10 cellular contexts compared by ENCODE assay signal in the genomic region with DNA sequence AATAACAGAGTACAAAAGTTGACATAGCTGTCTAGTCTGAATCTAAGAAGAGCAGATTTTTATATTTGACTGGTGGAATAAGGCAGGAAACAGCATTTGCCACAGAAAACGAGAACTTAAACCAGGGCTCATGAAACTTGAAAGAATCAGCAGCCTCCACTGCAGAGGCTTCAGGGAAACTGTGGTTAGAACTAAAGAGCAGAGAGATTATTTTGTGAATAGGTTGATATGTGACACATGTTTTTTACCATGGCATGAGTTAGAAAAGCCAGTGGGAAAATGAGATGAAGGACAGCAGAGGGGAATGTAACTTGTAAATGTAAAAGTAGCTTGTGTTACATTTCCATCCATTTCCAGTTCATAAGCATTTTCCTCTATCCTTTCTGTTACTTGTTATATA.
DNase-seq lines count a peak whose midpoint lies in the region; ATAC-seq and TF ChIP-seq lines count a peak whose summit lies in the region.
"Had no signal": no experiment of that assay in that cellular context is flagged by ENCODE, and none has a peak within 500 bp of the region (broad histone marks: within the 10 kb centered on the region; RNA-seq: fewer than 3 reads in every experiment).

No MANE protein-coding gene starts in this region.

- no peak for TF ChIP-seq EP300 in tibial nerve (IDR thresholded peaks at IDR 0.05)

- BruUV-seq in MCF 10A (replicated peaks; lab: Mats Ljungman, UMichigan), result no TSS peak

- H3K27me3 Mint-ChIP-seq in CD8-positive, alpha-beta T cell (ENCODE audit: low read depth), result peaks cover 2% of the 10 kb centered on the region
- no peaks in the 10 kb centered on the region for H3K27me3 Mint-ChIP-seq in activated CD4-positive, alpha-beta T cell treated with anti-CD3 and anti-CD28 coated beads, Interleukin-2, amount 10 ng/mL, durations not matched to agents 7 days and 5 days
- H3K27me3 Mint-ChIP-seq in MCF 10A (ENCODE audit: insufficient read depth, unreplicated experiment), result no peaks in the 10 kb centered on the region

- DNase-seq in CD8-positive, alpha-beta T cell, result peak in 3 of 7 experiments; percentile 8 to 55 (median 30)
- DNase-seq in activated CD4-positive, alpha-beta T cell treated with anti-CD3 and anti-CD28 coated beads, Interleukin-2, amount 10 ng/mL, durations not matched to agents 7 days and 5 days, result peak; percentile 45
- DNase-seq in tibial nerve (ENCODE audit: low spot score in 2 of 2) (no peak), HK-2 (ENCODE audit: unreplicated experiment) (no peak), NCI-H524 (lab: John Stamatoyannopoulos, UW) (no peak), MCF 10A (ENCODE audit: unreplicated experiment) (no peak)
- DNase-seq: activated effector memory CD4-positive, alpha-beta T cell treated with Interleukin-2 at 50 U/mL for 16 hours; NCI-H524 treated with DMSO at 0.1 percent for 48 hours had no signal

- no peaks in the 10 kb centered on the region for H3K36me3 ChIP-seq in CD8-positive, alpha-beta T cell (ENCODE audit: insufficient read depth, low read length)
- no peaks in the 10 kb centered on the region for H3K36me3 ChIP-seq in tibial nerve

- peak overlapping the region; percentile 6 for H3K4me3 Mint-ChIP-seq in CD8-positive, alpha-beta T cell
- H3K4me3 Mint-ChIP-seq in activated CD4-positive, alpha-beta T cell treated with anti-CD3 and anti-CD28 coated beads, Interleukin-2, amount 10 ng/mL, durations not matched to agents 7 days and 5 days, result no peak overlapping the region
- no peak overlapping the region for H3K4me3 Mint-ChIP-seq in MCF 10A (ENCODE audit: unreplicated experiment)

- 68 to 75% methylated on average over 1 of the region's 1 CpG for WGBS in tibial nerve, 2 donors

- TF ChIP-seq CTCF in CD8-positive, alpha-beta T cell (IDR thresholded peaks at IDR 0.05), result no peak
- no peak for TF ChIP-seq CTCF in tibial nerve (IDR thresholded peaks at IDR 0.05)
- TF ChIP-seq CTCF in MCF 10A (IDR thresholded peaks at IDR 0.05; ENCODE audit: unreplicated experiment), result no peak

- TF ChIP-seq POLR2A in tibial nerve (IDR thresholded peaks at IDR 0.05), result no peak

- no peaks in the 10 kb centered on the region for H3K27me3 ChIP-seq in CD8-positive, alpha-beta T cell (ENCODE audit: insufficient read depth, low read length)
- H3K27me3 ChIP-seq in tibial nerve, result no peaks in the 10 kb centered on the region

- H3K4me3 ChIP-seq in CD8-positive, alpha-beta T cell (ENCODE audit: low read depth, low read length), result no peak overlapping the region
- no peak overlapping the region for H3K4me3 ChIP-seq in tibial nerve

- H3K27ac ChIP-seq in CD8-positive, alpha-beta T cell (ENCODE audit: low read depth, low read length), result no peak overlapping the region
- H3K27ac ChIP-seq in tibial nerve, result no peak overlapping the region

- no peaks in the 10 kb centered on the region for H3K9me3 ChIP-seq in CD8-positive, alpha-beta T cell (ENCODE audit: low read length)
- H3K9me3 ChIP-seq in tibial nerve, result no peaks in the 10 kb centered on the region

- no peaks in the 10 kb centered on the region for H3K36me3 Mint-ChIP-seq in CD8-positive, alpha-beta T cell
- no peaks in the 10 kb centered on the region for H3K36me3 Mint-ChIP-seq in activated CD4-positive, alpha-beta T cell treated with anti-CD3 and anti-CD28 coated beads, Interleukin-2, amount 10 ng/mL, durations not matched to agents 7 days and 5 days (ENCODE audit: low read depth)
- H3K36me3 Mint-ChIP-seq in MCF 10A (ENCODE audit: insufficient read depth, unreplicated experiment), result no peaks in the 10 kb centered on the region

- H3K4me1 Mint-ChIP-seq in CD8-positive, alpha-beta T cell (ENCODE audit: low read depth), result peaks cover 30% of the 10 kb centered on the region
- peaks cover 32% of the 10 kb centered on the region for H3K4me1 Mint-ChIP-seq in activated CD4-positive, alpha-beta T cell treated with anti-CD3 and anti-CD28 coated beads, Interleukin-2, amount 10 ng/mL, durations not matched to agents 7 days and 5 days
- H3K4me1 Mint-ChIP-seq in MCF 10A (ENCODE audit: insufficient read depth, unreplicated experiment), result peaks cover 14% of the 10 kb centered on the region

- H3K27ac Mint-ChIP-seq in CD8-positive, alpha-beta T cell, result peak overlapping the region; percentile 15
- H3K27ac Mint-ChIP-seq in activated CD4-positive, alpha-beta T cell treated with anti-CD3 and anti-CD28 coated beads, Interleukin-2, amount 10 ng/mL, durations not matched to agents 7 days and 5 days, result peak overlapping the region; percentile 63
- no peak overlapping the region for H3K27ac Mint-ChIP-seq in MCF 10A (ENCODE audit: low read depth, unreplicated experiment)

- ATAC-seq in CD8-positive, alpha-beta T cell, result peak; percentile 49
- ATAC-seq in GM19452 (IDR thresholded peaks at IDR 0.05; ENCODE audit: unreplicated experiment) (peak; percentile 62), HG03175 (IDR thresholded peaks at IDR 0.05; ENCODE audit: unreplicated experiment) (peak; percentile 57)

- H3K4me1 ChIP-seq in CD8-positive, alpha-beta T cell (ENCODE audit: insufficient read depth, low read length), result peaks cover 19% of the 10 kb centered on the region
- peaks cover 0 to 11% (median 4%) of the 10 kb centered on the region in 4 donors for H3K4me1 ChIP-seq in tibial nerve

- intact Hi-C loops in CD8-positive, alpha-beta T cell (cut with DNase I, micrococcal nuclease), result no loop called here
- intact Hi-C loops in MCF 10A (cut with micrococcal nuclease), result no loop called here

- CTCF ChIA-PET in CD8-positive, alpha-beta T cell (lab: Charles Lee), result interaction anchor here (0.9 kb wide), 1 partner anchor 246 kb away, joined by 3 read pairs; no protein-coding TSS in a partner anchor
- CTCF ChIA-PET in activated CD4-positive, alpha-beta T cell treated with anti-CD3 and anti-CD28 coated beads, Interleukin-2, amount 10 ng/mL, durations not matched to agents 7 days and 5 days (lab: Charles Lee), result interaction anchor here (1.4 to 1.6 kb wide), 2 partner anchors 19 to 36 kb away, joined by 3 to 5 read pairs; no protein-coding TSS in a partner anchor
- CTCF ChIA-PET in MCF 10A (lab: Yijun Ruan, JAX), result interaction anchor here (0.6 kb wide), 1 partner anchor 838 kb away, joined by 4 read pairs; no protein-coding TSS in a partner anchor

- no peaks in the 10 kb centered on the region for H3K9me3 Mint-ChIP-seq in CD8-positive, alpha-beta T cell
- H3K9me3 Mint-ChIP-seq in activated CD4-positive, alpha-beta T cell treated with anti-CD3 and anti-CD28 coated beads, Interleukin-2, amount 10 ng/mL, durations not matched to agents 7 days and 5 days, result no peaks in the 10 kb centered on the region
- no peaks in the 10 kb centered on the region for H3K9me3 Mint-ChIP-seq in MCF 10A (ENCODE audit: unreplicated experiment)

- POLR2A ChIA-PET in CD8-positive, alpha-beta T cell (lab: Charles Lee), result interaction anchor here (0.9 kb wide), 1 partner anchor 41 kb away, joined by 4 read pairs; no protein-coding TSS in a partner anchor
- POLR2A ChIA-PET in activated CD4-positive, alpha-beta T cell treated with anti-CD3 and anti-CD28 coated beads, Interleukin-2, amount 10 ng/mL, durations not matched to agents 7 days and 5 days (lab: Charles Lee), result no interaction called here
- POLR2A ChIA-PET in MCF 10A (lab: Yijun Ruan, JAX), result no interaction called here
